In genomic region chr2:96315400-96316071, GRCh38 we compare ENCODE assay signal across 8 cellular contexts. TPM values are rescaled to one million over a fixed set of nuclear protein-coding genes. Genes with fewer than 3 reads are reported as not detected.
DNase-seq lines count a peak whose midpoint lies in the region; ATAC-seq and TF ChIP-seq lines count a peak whose summit lies in the region.

No MANE protein-coding gene starts in this region.

- DNase-seq in DND-41: peak; percentile 72
- DNase-seq in HT1080 (ENCODE audit: low read depth): peak; percentile 70
- no peak for DNase-seq in mucosa of descending colon
- DNase-seq in HK-2 (ENCODE audit: unreplicated experiment): no peak
- no peak for DNase-seq in NOMO-1 treated with DMSO at 0.1 percent for 48 hours (lab: John Stamatoyannopoulos, UW; ENCODE audit: unreplicated experiment)
- DNase-seq in NCI-H1048 (lab: John Stamatoyannopoulos, UW): no peak
- DNase-seq in NCI-H82 treated with DMSO at 0.1 percent for 48 hours (lab: John Stamatoyannopoulos, UW; ENCODE audit: unreplicated experiment): no peak

- H3K9me3 Mint-ChIP-seq in activated naive CD8-positive, alpha-beta T cell (ENCODE audit: low read depth): no peaks in the 10 kb centered on the region

- peaks cover 44% of the 10 kb centered on the region for H3K4me1 Mint-ChIP-seq in activated naive CD8-positive, alpha-beta T cell (ENCODE audit: low read depth)

- H3K27ac ChIP-seq in DND-41 (ENCODE audit: low read length): peak overlapping the region; percentile 79

- H3K36me3 ChIP-seq in DND-41 (ENCODE audit: insufficient read depth, low read length) (no peaks in the 10 kb centered on the region), mucosa of descending colon (ENCODE audit: low read depth) (no peaks in the 10 kb centered on the region)

- no peaks in the 10 kb centered on the region for H4K20me1 ChIP-seq in DND-41 (ENCODE audit: insufficient read depth, low read length)

- H3K36me3 Mint-ChIP-seq in activated naive CD8-positive, alpha-beta T cell: peaks cover 5% of the 10 kb centered on the region

- intact Hi-C loops in mucosa of descending colon (cut with DNase I, micrococcal nuclease): no loop called here

- H3K9me3 ChIP-seq in DND-41 (ENCODE audit: insufficient read depth, low read length, severe bottlenecking) (no peaks in the 10 kb centered on the region), mucosa of descending colon (no peaks in the 10 kb centered on the region)

- no peak for TF ChIP-seq CTCF in DND-41 (IDR thresholded peaks at IDR 0.05; ENCODE audit: borderline replicate concordance, extremely low read depth, low read length, poor library complexity, severe bottlenecking)
- no peak for TF ChIP-seq CTCF in mucosa of descending colon (IDR thresholded peaks at IDR 0.05)

- peak overlapping the region; percentile 59 for H2AFZ ChIP-seq in DND-41 (ENCODE audit: low read depth, low read length)

- peak overlapping the region; percentile 54 for H3K4me3 Mint-ChIP-seq in activated naive CD8-positive, alpha-beta T cell

- H3K9ac ChIP-seq in DND-41 (ENCODE audit: low read depth, low read length): peak overlapping the region; percentile 19; the same call in 1 of the 2 replicates

- H3K4me1 ChIP-seq in DND-41 (ENCODE audit: insufficient read depth, low read length) (peaks cover 35% of the 10 kb centered on the region), mucosa of descending colon (ENCODE audit: low read depth) (no peaks in the 10 kb centered on the region)

- no peaks in the 10 kb centered on the region for H3K27me3 ChIP-seq in DND-41 (ENCODE audit: insufficient read depth, low read length, poor library complexity)

- peak overlapping the region; percentile 44 for H3K4me2 ChIP-seq in DND-41 (ENCODE audit: insufficient read depth, low read length)

- no peaks in the 10 kb centered on the region for H3K27me3 Mint-ChIP-seq in activated naive CD8-positive, alpha-beta T cell

- no peaks in the 10 kb centered on the region for H3K79me2 ChIP-seq in DND-41 (ENCODE audit: insufficient read depth, low read length)

- peak; percentile 91 for ATAC-seq in DND-41 (ENCODE audit: insufficient read depth, low read depth)
- peak; percentile 63 for ATAC-seq in mucosa of descending colon

- H3K27ac Mint-ChIP-seq in activated naive CD8-positive, alpha-beta T cell: peak overlapping the region; percentile 72

- H3K4me3 ChIP-seq in DND-41 (ENCODE audit: low read depth in 1 of 2, low read length in 2 of 2) (peak overlapping the region in 1 of 2 experiments; percentile 15; a peak in 1 of 4 replicates), mucosa of descending colon (no peak overlapping the region)

RNA-seq across cellular contexts. Expression of gene ITPRIPL1, which starts 9.6 kb away (rescaled TPM):
- 0.23 and 0.73 TPM in 2 replicates for total RNA-seq in HT1080 (2014; rRNA removed; shearing (Covaris generic))
- 0.05 and 0.06 TPM in 2 replicates for polyA plus RNA-seq in HT1080 (2015; cell fraction: cytosol; rRNA removed)
- 0.11 TPM in 1 of 2 replicates, not detected in the other for polyA plus RNA-seq in HT1080 (2015; cell fraction: nucleus; rRNA removed)
- total RNA-seq in mucosa of descending colon: 1 to 10 TPM in 2 of 3 donors, under 1 TPM in 1; 0.43 to 1.4 (median 1.3) TPM

RNA-seq across cellular contexts. Expression of gene SNRNP200, which starts 10.2 kb away (rescaled TPM):
- total RNA-seq in HT1080 (2014; rRNA removed; shearing (Covaris generic)): 28.8 and 31.9 TPM in 2 replicates
- polyA plus RNA-seq in HT1080 (2015; cell fraction: cytosol; rRNA removed): 48.9 and 56.7 TPM in 2 replicates
- 207 and 228 TPM in 2 replicates for polyA plus RNA-seq in HT1080 (2015; cell fraction: nucleus; rRNA removed)
- total RNA-seq in mucosa of descending colon: 100 to 1,000 TPM in 2 of 3 donors, 10 to 100 TPM in 1; 95.8 to 113 (median 106) TPM

RNA-seq across cellular contexts. Expression of gene NCAPH, which starts 20.0 kb away (rescaled TPM):
- total RNA-seq in HT1080 (2014; rRNA removed; shearing (Covaris generic)): 32.3 and 43.4 TPM in 2 replicates
- 20.3 and 24.5 TPM in 2 replicates for polyA plus RNA-seq in HT1080 (2015; cell fraction: cytosol; rRNA removed)
- polyA plus RNA-seq in HT1080 (2015; cell fraction: nucleus; rRNA removed): 34.2 and 37.7 TPM in 2 replicates
- 10 to 100 TPM in 1 of 3 donors, 1 to 10 TPM in 2; 2.8 to 13.4 (median 4.6) TPM for total RNA-seq in mucosa of descending colon

RNA-seq across cellular contexts. Expression of gene CIAO1, which starts 49.5 kb away (rescaled TPM):
- 135 and 136 TPM in 2 replicates for total RNA-seq in HT1080 (2014; rRNA removed; shearing (Covaris generic))
- polyA plus RNA-seq in HT1080 (2015; cell fraction: cytosol; rRNA removed): 105 and 120 TPM in 2 replicates
- 122 and 133 TPM in 2 replicates for polyA plus RNA-seq in HT1080 (2015; cell fraction: nucleus; rRNA removed)
- 10 to 100 TPM; 57.5 to 67.1 (median 60.6) TPM for total RNA-seq in mucosa of descending colon

RNA-seq across cellular contexts. Expression of gene TMEM127, which starts 49.7 kb away (rescaled TPM):
- total RNA-seq in HT1080 (2014; rRNA removed; shearing (Covaris generic)): 15.7 and 24.2 TPM in 2 replicates
- polyA plus RNA-seq in HT1080 (2015; cell fraction: cytosol; rRNA removed): 18.6 and 20.4 TPM in 2 replicates
- 16.6 and 21.5 TPM in 2 replicates for polyA plus RNA-seq in HT1080 (2015; cell fraction: nucleus; rRNA removed)
- 100 to 1,000 TPM in 1 of 3 donors, 10 to 100 TPM in 2; 82.3 to 136 (median 87.9) TPM for total RNA-seq in mucosa of descending colon

Comparison
In these comparisons a context has a peak if more than half of its experiments do, and no peak if none do; other contexts are left out.
1. DNase-seq: peak in DND-41 (single experiment) and HT1080 (single experiment); none in mucosa of descending colon (0 of 3), HK-2 (single experiment), NOMO-1 treated with DMSO at 0.1 percent for 48 hours (single experiment), NCI-H1048 (single experiment) and NCI-H82 treated with DMSO at 0.1 percent for 48 hours (single experiment).